ENCODE assay signal across 1 cellular context in genomic region chr22:19330205-19330604, GRCh38.
TF ChIP-seq lines count a peak whose summit lies in the region.
"Not testable (repeated sequence)": the region's sequence is repeated elsewhere in the genome, so short reads cannot be mapped to it uniquely, and the experiment has no call there.

No MANE protein-coding gene starts in this region.

TF ChIP-seq in K562, 482 proteins besides CTCF, POLR2A, EP300 and RAD21 (continued from another document):
- TF ChIP-seq, protein P1, sequence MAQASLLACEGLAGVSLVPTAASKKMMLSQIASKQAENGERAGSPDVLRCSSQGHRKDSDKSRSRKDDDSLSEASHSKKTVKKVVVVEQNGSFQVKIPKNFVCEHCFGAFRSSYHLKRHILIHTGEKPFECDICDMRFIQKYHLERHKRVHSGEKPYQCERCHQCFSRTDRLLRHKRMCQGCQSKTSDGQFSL (CRISPR knock-in tag; IDR thresholded peaks at IDR 0.05) = 0 out of 2 replicates have a peak, but pooled peaks have one; percentile 44
- TF ChIP-seq, protein P1 (tag; IDR thresholded peaks at IDR 0.05) = not testable (repeated sequence)
- TF ChIP-seq BCLAF1 (IDR thresholded peaks at IDR 0.05; ENCODE audit: borderline replicate concordance in 1 of 2, control insufficient read depth in 1 of 2, low read depth in 2 of 2, low read length in 1 of 2) = 0 out of 4 replicates have a peak, but pooled peaks of 1 of the 2 experiments have one; percentile 18
